8 cellular contexts compared by ENCODE assay signal in genomic region chr3:69084668-69085542, GRCh38. TPM values are rescaled to one million over a fixed set of nuclear protein-coding genes. Genes with fewer than 3 reads are reported as not detected.
A peak's percentile ranks its signal among the peaks of the same experiment; 100 is the strongest.
DNase-seq lines count a peak whose midpoint lies in the region; ATAC-seq, FAIRE-seq and TF ChIP-seq lines count a peak whose summit lies in the region.

Gene ARL6IP5 (plus strand): TSS chr3:69084937. CDS start chr3:69085048, 111 bp downstream.

- intact Hi-C loops in kidney (cut with DNase I), result no loop called here

- no peak for TF ChIP-seq CTCF in AG04450 (IDR thresholded peaks at IDR 0.05; ENCODE audit: low read depth, low read length)
- no peak for TF ChIP-seq CTCF in kidney (IDR thresholded peaks at IDR 0.05; ENCODE audit: borderline replicate concordance, extremely low read depth, insufficient read depth)

- POLR2A ChIA-PET in AG04450 (lab: Yijun Ruan, JAX), result no interaction called here

- H3K4me3 ChIP-seq in AG04450 (ENCODE audit: low read depth, low read length), result peak within 1 kb of the TSS; percentile 95
- peak within 1 kb of the TSS; percentile 88 to 95 for H3K4me3 ChIP-seq in kidney (ENCODE audit: low read length in 2 of 2)

- H3K36me3 ChIP-seq in kidney (ENCODE audit: control insufficient read depth in 1 of 2, insufficient read depth in 2 of 2, low read length in 2 of 2), result no peaks in the 10 kb centered on the region

- no peaks in the 10 kb centered on the region for H3K27me3 ChIP-seq in AG04450 (ENCODE audit: control insufficient read depth, insufficient read depth, low read length)

- peak within 1 kb of the TSS; percentile 76 to 97 for H3K9ac ChIP-seq in kidney (ENCODE audit: low read length in 2 of 2)

- peak; percentile 59 for FAIRE-seq in kidney (lab: Jason Lieb, UNC)

- ATAC-seq in GM18907 (IDR thresholded peaks at IDR 0.05; ENCODE audit: unreplicated experiment) (peak; percentile 54), HG03159 (IDR thresholded peaks at IDR 0.05; ENCODE audit: unreplicated experiment) (peak; percentile 57)

- peak within 1 kb of the TSS; percentile 83 for H3K27ac ChIP-seq in AG04450 (ENCODE audit: low read depth, low read length)
- H3K27ac ChIP-seq in kidney (ENCODE audit: low read depth in 2 of 2, low read length in 2 of 2), result peak within 1 kb of the TSS; percentile 89 to 96

- CTCF ChIA-PET in AG04450 (lab: Charles Lee), result interaction anchor here (1.6 kb wide), 1 partner anchor 36 kb away, joined by 5 read pairs; no protein-coding TSS in a partner anchor

- H3K9me3 ChIP-seq in AG04450 (ENCODE audit: control insufficient read depth, insufficient read depth, low read length), result no peaks in the 10 kb centered on the region
- no peaks in the 10 kb centered on the region for H3K9me3 ChIP-seq in kidney (ENCODE audit: control insufficient read depth in 1 of 2, low read length in 2 of 2)

- peaks cover 9 to 32% of the 10 kb centered on the region in 2 donors for H3K4me1 ChIP-seq in kidney (ENCODE audit: control insufficient read depth in 1 of 2, insufficient read depth in 1 of 2, low read depth in 1 of 2, low read length in 2 of 2)

- DNase-seq in AG04450 (ENCODE audit: low read depth, low spot score), result peak; percentile 86
- peak; percentile 86 for DNase-seq in NCI-H460 (ENCODE audit: extremely low read depth, low read depth)
- peak; percentile 80 for DNase-seq in activated CD4-positive, CD25-positive, alpha-beta regulatory T cell treated with anti-CD3 and anti-CD28 coated beads, Interleukin-2, amount 50 U/mL, for 72 hours
- peak; percentile 55 to 79 for DNase-seq in cerebellar nuclear complex (lab: John Stamatoyannopoulos, UW)
- DNase-seq in kidney, result peak; percentile 97
- DNase-seq in stimulated activated CD4-positive, alpha-beta T cell treated with anti-CD3 and anti-CD28 coated beads, Interleukin-15, amount 100 ng/mL, for 24 hours, result peak; percentile 93

RNA-seq across cellular contexts. Expression of gene ARL6IP5, which starts in this region (rescaled TPM):
- polyA plus RNA-seq in AG04450 (2011; rRNA removed) (150 and 204 TPM in 2 replicates), kidney (ENCODE audit: insufficient read depth, low read depth, low replicate concordance) (94.0 TPM)
- 79.5 and 105 TPM in 2 replicates for polyA minus RNA-seq in AG04450 (2011; rRNA and poly(A)+ RNA removed)
- 89.7 and 102 TPM in 2 replicates for total RNA-seq in NCI-H460 (2014; rRNA removed; shearing (Covaris generic))
- 18.1 and 41.5 TPM in 2 replicates for polyA plus RNA-seq in NCI-H460 (2014; cell fraction: nucleus; rRNA removed)
- total RNA-seq in kidney, result 138 TPM

Comparison
In these comparisons a context has a peak if more than half of its experiments do, and no peak if none do; other contexts are left out.
1. Peak in every context shown above with its lines: DNase-seq, ATAC-seq, H3K4me3 ChIP-seq and H3K27ac ChIP-seq.